ENCODE assay signal across 11 cellular contexts in genomic region chr19:16369664-16370576, GRCh38. TPM values are rescaled to one million over a fixed set of nuclear protein-coding genes. Genes with fewer than 3 reads are reported as not detected.
DNase-seq lines count a peak whose midpoint lies in the region; ATAC-seq and TF ChIP-seq lines count a peak whose summit lies in the region.
"Had no signal": no experiment of that assay in that cellular context is flagged by ENCODE, and none has a peak within 500 bp of the region (broad histone marks: within the 10 kb centered on the region; RNA-seq: fewer than 3 reads in every experiment).

No MANE protein-coding gene starts in this region.

- WGBS in heart left ventricle, 4 donors = 85 to 96% (median 92%) methylated on average over 14 to 22 of the region's 22 CpGs
- WGBS in thymus = 21% methylated on average over 22 of the region's 22 CpGs
- no CpG with 5 or more reads among the region's 22 CpGs for WGBS in neuronal stem cell (ENCODE audit: extremely low coverage in 2 of 2, insufficient read length in 2 of 2, insufficient replicate concordance in 1 of 2), 2 donors

- H4K91ac ChIP-seq in neuronal stem cell (ENCODE audit: low read depth, low read length, poor library complexity) = no peak overlapping the region

- H3K9ac ChIP-seq in neuronal stem cell (ENCODE audit: low read depth, low read length, poor library complexity) = no peak overlapping the region

- H3K4me3 Mint-ChIP-seq in immature natural killer cell = no peak overlapping the region

- H3K27me3 ChIP-seq in heart left ventricle = no peaks in the 10 kb centered on the region
- H3K27me3 ChIP-seq in thymus (ENCODE audit: control insufficient read depth, insufficient read depth) = no peaks in the 10 kb centered on the region
- H3K27me3 ChIP-seq in neuronal stem cell (ENCODE audit: control insufficient read depth in 3 of 3, insufficient read depth in 3 of 3, low read depth in 1 of 3, low read length in 3 of 3) = peaks cover 0 to 2% (median 0%) of the 10 kb centered on the region in 3 experiments
- H3K27me3 ChIP-seq: tibial nerve had no signal

- peaks cover 2 to 7% (median 6%) of the 10 kb centered on the region in 3 donors for H3K36me3 Mint-ChIP-seq in immature natural killer cell

- H3K27ac ChIP-seq in heart left ventricle (peak overlapping the region in 9 of 12 donors; percentile 16 to 87 (median 45)), thymus (ENCODE audit: low read depth) (peak overlapping the region; percentile 95), neuronal stem cell (replicated peaks; ENCODE audit: low read length) (no peak overlapping the region)

- no peak for TF ChIP-seq POLR2A in heart left ventricle (IDR thresholded peaks at IDR 0.05)

- no peak overlapping the region for H3K4me2 ChIP-seq in neuronal stem cell (ENCODE audit: insufficient read depth, low read length, poor library complexity, severe bottlenecking)

- no peak overlapping the region for H2AK5ac ChIP-seq in neuronal stem cell (ENCODE audit: low read depth, low read length)

- no peak for TF ChIP-seq CTCF in heart left ventricle (IDR thresholded peaks at IDR 0.05)

- no peaks in the 10 kb centered on the region for H3K9me3 Mint-ChIP-seq in immature natural killer cell

- H3K18ac ChIP-seq in neuronal stem cell (ENCODE audit: low read length) = no peak overlapping the region

- H3K4me3 ChIP-seq in heart left ventricle (peak overlapping the region in 1 of 12 donors; percentile 5), thymus (ENCODE audit: low read length) (no peak overlapping the region), neuronal stem cell (ENCODE audit: low read length in 2 of 2) (no peak overlapping the region)
- H3K4me3 ChIP-seq: tibial nerve had no signal

- no peak overlapping the region for H3K14ac ChIP-seq in neuronal stem cell (ENCODE audit: low read length)

- peaks cover 22 to 27% (median 25%) of the 10 kb centered on the region in 3 donors for H3K27me3 Mint-ChIP-seq in immature natural killer cell (ENCODE audit: low read depth in 3 of 3)

- intact Hi-C loops in heart left ventricle (cut with DNase I) = loop anchor here in 1 of 10 donors (5.0 kb wide), 1 partner anchor 133 kb away; no protein-coding TSS in a partner anchor
- intact Hi-C loops in cardiac septum (cut with DNase I) = no loop called here
- intact Hi-C loops in left colon (cut with DNase I, micrococcal nuclease) = no loop called here

- H3K79me1 ChIP-seq in neuronal stem cell (ENCODE audit: low read depth, low read length) = peaks cover 1% of the 10 kb centered on the region

- H3K4me1 ChIP-seq in heart left ventricle = peaks cover 0 to 100% (median 34%) of the 10 kb centered on the region in 12 donors
- peaks cover 92% of the 10 kb centered on the region for H3K4me1 ChIP-seq in thymus (ENCODE audit: control insufficient read depth, insufficient read depth, low read length)
- peaks cover 0 to 4% of the 10 kb centered on the region in 2 donors for H3K4me1 ChIP-seq in neuronal stem cell (ENCODE audit: control insufficient read depth in 2 of 2, insufficient read depth in 1 of 2, low read depth in 1 of 2, low read length in 2 of 2)

- H3K4me1 Mint-ChIP-seq in immature natural killer cell = peaks cover 0 to 24% of the 10 kb centered on the region in 2 donors

- H3K36me3 ChIP-seq in heart left ventricle (peaks cover 0 to 32% (median 10%) of the 10 kb centered on the region in 9 donors), thymus (ENCODE audit: control insufficient read depth, insufficient read depth) (no peaks in the 10 kb centered on the region), neuronal stem cell (replicated peaks in 1 of 2; ENCODE audit: control insufficient read depth in 2 of 2, insufficient read depth in 2 of 2, low read length in 2 of 2) (peaks cover 13 to 45% of the 10 kb centered on the region in 2 donors)

- H2AFZ ChIP-seq in neuronal stem cell (ENCODE audit: low read length) = no peak overlapping the region

- no peaks in the 10 kb centered on the region for H3K9me3 ChIP-seq in heart left ventricle
- H3K9me3 ChIP-seq in thymus (ENCODE audit: control insufficient read depth) = no peaks in the 10 kb centered on the region
- peaks cover 0 to 1% of the 10 kb centered on the region in 2 donors for H3K9me3 ChIP-seq in neuronal stem cell (replicated peaks in 1 of 2; ENCODE audit: control insufficient read depth in 2 of 2, insufficient read depth in 1 of 2, low read depth in 1 of 2, low read length in 2 of 2)
- H3K9me3 ChIP-seq: tibial nerve had no signal

- no peak overlapping the region for H3K23ac ChIP-seq in neuronal stem cell (ENCODE audit: low read depth, low read length, poor library complexity)

- DNase-seq in heart left ventricle (peak in 2 of 5 donors; percentile 21 to 50), cardiac septum (ENCODE audit: low spot score) (no peak), immature natural killer cell (peak; percentile 87 to 89 (median 89)), neuronal stem cell (ENCODE audit: low spot score) (no peak), mesenteric fat pad (ENCODE audit: low spot score) (no peak), left colon (no peak)
- DNase-seq in activated CD8-positive, alpha-beta memory T cell treated with anti-CD3 and anti-CD28 coated beads, Interleukin-2, amount 50 U/mL, for 1 hour (ENCODE audit: extremely low read depth) = peak; percentile 83
- DNase-seq: AML-193, NCI-H1436 had no signal

- no peak overlapping the region for H2BK5ac ChIP-seq in neuronal stem cell (ENCODE audit: low read length)

- H3K4ac ChIP-seq in neuronal stem cell (ENCODE audit: low read length) = no peak overlapping the region

- no peak overlapping the region for H2BK120ac ChIP-seq in neuronal stem cell (ENCODE audit: low read depth, low read length)

- ATAC-seq in heart left ventricle = no peak
- no peak for ATAC-seq in left colon

- H2BK15ac ChIP-seq in neuronal stem cell (ENCODE audit: low read length) = no peak overlapping the region

- H4K8ac ChIP-seq in neuronal stem cell (ENCODE audit: low read depth, low read length) = no peak overlapping the region

- H3K27ac Mint-ChIP-seq in immature natural killer cell = no peak overlapping the region

- H2BK12ac ChIP-seq in neuronal stem cell (ENCODE audit: low read length) = no peak overlapping the region

RNA-seq across cellular contexts. Expression of gene KLF2, which starts 45.3 kb away (rescaled TPM):
- 10 to 100 TPM; 28.0 to 87.2 (median 45.0) TPM for total RNA-seq in heart left ventricle
- polyA plus RNA-seq in heart left ventricle = 10 to 100 TPM; 14.4 to 24.2 TPM
- total RNA-seq in cardiac septum = 44.6 TPM
- polyA plus RNA-seq in immature natural killer cell = 100 to 1,000 TPM in 1 of 3 donors, 10 to 100 TPM in 2; 55.0 to 102 (median 91.0) TPM
- polyA plus RNA-seq in thymus = 16.5 TPM
- 0.13 TPM for polyA plus RNA-seq in neuronal stem cell (2013, experiment 1 of 2)
- polyA plus RNA-seq in neuronal stem cell (2013, experiment 2 of 2) = 0.12 TPM
- 228 TPM for total RNA-seq in mesenteric fat pad
- 10 to 100 TPM; 28.2 to 29.4 TPM for total RNA-seq in left colon

Comparison
In these comparisons a context has a peak if more than half of its experiments do, and no peak if none do; other contexts are left out.
1. DNase-seq: peak in activated CD8-positive, alpha-beta memory T cell treated with anti-CD3 and anti-CD28 coated beads, Interleukin-2, amount 50 U/mL, for 1 hour (single experiment) and immature natural killer cell (3 of 3); none in cardiac septum (single experiment), neuronal stem cell (single experiment), mesenteric fat pad (single experiment) and left colon (0 of 2).